20 cellular contexts compared by ENCODE assay signal in genomic region chr1:65691962-65692361, GRCh38.
DNase-seq lines count a peak whose midpoint lies in the region; ATAC-seq, FAIRE-seq and TF ChIP-seq lines count a peak whose summit lies in the region.
"Had no signal": no experiment of that assay in that cellular context is flagged by ENCODE, and none has a peak within 500 bp of the region (broad histone marks: within the 10 kb centered on the region; RNA-seq: fewer than 3 reads in every experiment).

No MANE protein-coding gene starts in this region.

- H3K4me3 ChIP-seq in choroid plexus epithelial cell (ENCODE audit: low read depth, low read length) (no peak overlapping the region), lower lobe of right lung (no peak overlapping the region), vagina (no peak overlapping the region)
- H3K4me3 ChIP-seq: hepatocyte, mucosa of descending colon had no signal

- no peaks in the 10 kb centered on the region for H3K9me3 Mint-ChIP-seq in type B pancreatic cell
- H3K9me3 Mint-ChIP-seq: CD8-positive, alpha-beta T cell; IgD-negative memory B cell had no signal

- intact Hi-C loops in Right ventricle myocardium inferior (cut with DNase I): no loop called here
- intact Hi-C loops in cardiac septum (cut with DNase I): no loop called here
- intact Hi-C loops in lower lobe of right lung (cut with DNase I): no loop called here
- intact Hi-C loops in vagina (cut with DNase I): no loop called here

- FAIRE-seq in GM12891 (lab: Jason Lieb, UNC): no peak
- FAIRE-seq: kidney had no signal

- TF ChIP-seq POLR2A in vagina (IDR thresholded peaks at IDR 0.05) (no peak), GM12891 (IDR thresholded peaks at IDR 0.05; ENCODE audit: low read depth, low read length) (no peak)

- DNase-seq in Right ventricle myocardium inferior (ENCODE audit: missing footprints) (no peak), cardiac septum (ENCODE audit: low spot score) (no peak), choroid plexus epithelial cell (ENCODE audit: low read depth) (peak; percentile 21), lower lobe of right lung (no peak), vagina (ENCODE audit: extremely low spot score in 2 of 2) (no peak), GM12891 (ENCODE audit: insufficient read length, low spot score) (no peak), type B pancreatic cell (ENCODE audit: extremely low spot score, unreplicated experiment) (no peak)
- DNase-seq: activated CD8-positive, alpha-beta memory T cell treated with anti-CD3 and anti-CD28 coated beads, Interleukin-2, amount 10 ng/mL, durations not matched to agents 7 days and 5 days; activated gamma-delta T cell treated with Interleukin-2 at 50 U/mL for 16 hours; CD8-positive, alpha-beta T cell; EL; erythroblast; kidney; mucosa of descending colon; NCI-H1092 treated with DMSO at 0.1 percent for 48 hours; trophoblast cell had no signal

- no peaks in the 10 kb centered on the region for H3K4me1 Mint-ChIP-seq in type B pancreatic cell (ENCODE audit: unreplicated experiment)
- H3K4me1 Mint-ChIP-seq: IgD-negative memory B cell had no signal

- peak; percentile 25 for ATAC-seq in Right ventricle myocardium inferior
- no peak for ATAC-seq in lower lobe of right lung
- no peak for ATAC-seq in GM21576 (IDR thresholded peaks at IDR 0.05; ENCODE audit: unreplicated experiment)
- ATAC-seq: activated CD8-positive, alpha-beta memory T cell treated with anti-CD3 and anti-CD28 coated beads, Interleukin-2, amount 10 ng/mL, durations not matched to agents 7 days and 5 days; CD8-positive, alpha-beta T cell; mucosa of descending colon had no signal

- H3K27me3 Mint-ChIP-seq in type B pancreatic cell: no peaks in the 10 kb centered on the region
- H3K27me3 Mint-ChIP-seq: IgD-negative memory B cell had no signal

- H3K4me1 ChIP-seq in lower lobe of right lung (peaks cover 20% of the 10 kb centered on the region), vagina (peaks cover 15% of the 10 kb centered on the region)

- H3K36me3 Mint-ChIP-seq in type B pancreatic cell: no peaks in the 10 kb centered on the region
- H3K36me3 Mint-ChIP-seq: activated CD8-positive, alpha-beta memory T cell treated with anti-CD3 and anti-CD28 coated beads, Interleukin-2, amount 10 ng/mL, durations not matched to agents 7 days and 5 days; CD8-positive, alpha-beta T cell; IgD-negative memory B cell had no signal

- H3K27ac Mint-ChIP-seq in type B pancreatic cell: no peak overlapping the region
- H3K27ac Mint-ChIP-seq: activated CD8-positive, alpha-beta memory T cell treated with anti-CD3 and anti-CD28 coated beads, Interleukin-2, amount 10 ng/mL, durations not matched to agents 7 days and 5 days; CD8-positive, alpha-beta T cell; IgD-negative memory B cell had no signal

- H3K27me3 ChIP-seq in lower lobe of right lung (ENCODE audit: low read depth) (no peaks in the 10 kb centered on the region), vagina (no peaks in the 10 kb centered on the region)
- H3K27me3 ChIP-seq: hepatocyte, neutrophil had no signal

- H3K4me3 Mint-ChIP-seq in type B pancreatic cell: no peak overlapping the region
- H3K4me3 Mint-ChIP-seq: activated CD8-positive, alpha-beta memory T cell treated with anti-CD3 and anti-CD28 coated beads, Interleukin-2, amount 10 ng/mL, durations not matched to agents 7 days and 5 days; CD8-positive, alpha-beta T cell; IgD-negative memory B cell had no signal

- H3K9me3 ChIP-seq in lower lobe of right lung: no peaks in the 10 kb centered on the region
- no peaks in the 10 kb centered on the region for H3K9me3 ChIP-seq in vagina
- H3K9me3 ChIP-seq: mucosa of descending colon, neutrophil had no signal

- H3K27ac ChIP-seq in lower lobe of right lung (peak overlapping the region; percentile 3), vagina (peak overlapping the region; percentile 1)
- H3K27ac ChIP-seq: hepatocyte, neutrophil had no signal

- no peak for TF ChIP-seq CTCF in choroid plexus epithelial cell (conservative IDR thresholded peaks at IDR 0.05; ENCODE audit: low read depth, low read length)
- TF ChIP-seq CTCF in lower lobe of right lung (IDR thresholded peaks at IDR 0.05): no peak
- TF ChIP-seq CTCF in vagina (IDR thresholded peaks at IDR 0.05): no peak
- TF ChIP-seq CTCF in type B pancreatic cell (conservative IDR thresholded peaks at IDR 0.05): no peak

- H3K36me3 ChIP-seq in lower lobe of right lung: no peaks in the 10 kb centered on the region
- no peaks in the 10 kb centered on the region for H3K36me3 ChIP-seq in vagina
- H3K36me3 ChIP-seq: neutrophil had no signal

TF ChIP-seq in GM12891, 5 proteins besides CTCF, POLR2A, EP300 and RAD21:
- TF ChIP-seq SPI1 (IDR thresholded peaks at IDR 0.05; ENCODE audit: low read depth, low read length) (no peak), POU2F2 (IDR thresholded peaks at IDR 0.05; ENCODE audit: low read depth, low read length) (no peak), POLR2AphosphoS5 (IDR thresholded peaks at IDR 0.05; ENCODE audit: low read depth, low read length) (no peak), TAF1 (IDR thresholded peaks at IDR 0.05; ENCODE audit: low read depth, low read length) (no peak), PAX5 (IDR thresholded peaks at IDR 0.05; ENCODE audit: insufficient read depth, low read length, severe bottlenecking) (no peak)
TF ChIP-seq in GM12891: peak in this region for 0.
